ENCODE assay signal across 14 cellular contexts in the genomic region with DNA sequence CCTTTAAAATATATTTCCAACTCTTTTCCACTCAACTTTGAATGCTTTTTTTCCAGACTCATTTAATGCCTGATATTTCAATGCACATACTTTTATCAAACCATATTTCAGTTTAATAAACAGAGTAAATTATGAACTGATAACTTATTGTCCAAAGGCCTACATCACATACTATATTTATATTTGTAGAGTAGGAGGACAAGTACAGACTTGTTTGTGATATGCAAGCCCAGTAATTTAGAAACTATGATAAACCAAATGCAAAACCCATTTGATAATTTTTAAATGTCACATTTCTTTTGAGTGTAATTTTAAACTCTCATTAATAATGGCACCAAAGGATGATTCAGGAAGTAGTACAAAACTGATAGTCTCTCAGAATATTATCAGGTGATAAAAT. TPM values are rescaled to one million over a fixed set of nuclear protein-coding genes. Genes with fewer than 3 reads are reported as not detected.
DNase-seq lines count a peak whose midpoint lies in the region; ATAC-seq and TF ChIP-seq lines count a peak whose summit lies in the region.
"Had no signal": no experiment of that assay in that cellular context is flagged by ENCODE, and none has a peak within 500 bp of the region (broad histone marks: within the 10 kb centered on the region; RNA-seq: fewer than 3 reads in every experiment).

No MANE protein-coding gene starts in this region.

- intact Hi-C loops in activated T-helper 2 cell treated with anti-CD3 and anti-CD28 coated beads, Interferon-gamma antibody, Interleukin-2, Interleukin-4, amounts not matched to agents 10 μg/mL and 5 μg/mL and 100 μg/mL, durations not matched to agents 14 hours and 24 hours and 36 hours (cut with micrococcal nuclease) = loop anchor here (2.0 to 10.0 kb wide), 7 partner anchors 34 to 836 kb away; a partner anchor contains a TSS

- no peak for TF ChIP-seq EP300 in suprapubic skin (IDR thresholded peaks at IDR 0.05)

- in situ Hi-C loops in brain microvascular endothelial cell (cut with HindIII; ENCODE audit: low pct_ligation_motif_present, low sequenced_read_pairs) = no loop called here

- peaks cover 42% of the 10 kb centered on the region for H3K4me1 ChIP-seq in CD4-positive, CD25-positive, alpha-beta regulatory T cell (ENCODE audit: control insufficient read depth, insufficient read depth, low read length, poor library complexity, severe bottlenecking)
- H3K4me1 ChIP-seq in suprapubic skin = peaks cover 31% of the 10 kb centered on the region

- no peak for TF ChIP-seq CTCF in HFF-Myc (IDR thresholded peaks at IDR 0.05; ENCODE audit: low read depth, low read length, missing control alignments)
- no peak for TF ChIP-seq CTCF in brain microvascular endothelial cell (IDR thresholded peaks at IDR 0.05; ENCODE audit: low read depth, low read length, missing control alignments)
- TF ChIP-seq CTCF in suprapubic skin (IDR thresholded peaks at IDR 0.05) = no peak

- H3K36me3 ChIP-seq in CD4-positive, CD25-positive, alpha-beta regulatory T cell (ENCODE audit: control insufficient read depth, insufficient read depth, low read length) = no peaks in the 10 kb centered on the region
- H3K36me3 ChIP-seq in brain microvascular endothelial cell (replicated peaks) (no peaks in the 10 kb centered on the region), suprapubic skin (peaks cover 3% of the 10 kb centered on the region)

- no peaks in the 10 kb centered on the region for H3K27me3 ChIP-seq in CD4-positive, CD25-positive, alpha-beta regulatory T cell (ENCODE audit: control insufficient read depth, insufficient read depth, low read length)
- H3K27me3 ChIP-seq in brain microvascular endothelial cell (replicated peaks) (no peaks in the 10 kb centered on the region), suprapubic skin (no peaks in the 10 kb centered on the region)

- ATAC-seq in CD4-positive, CD25-positive, alpha-beta regulatory T cell (ENCODE audit: low read depth in 2 of 2) = no peak
- no peak for ATAC-seq in memory B cell (ENCODE audit: low read depth)
- ATAC-seq: effector memory CD8-positive, alpha-beta T cell had no signal

- H3K36me3 Mint-ChIP-seq in CD4-positive, CD25-positive, alpha-beta regulatory T cell = peaks cover 25% of the 10 kb centered on the region
- H3K36me3 Mint-ChIP-seq in activated T-helper 2 cell treated with anti-CD3 and anti-CD28 coated beads, Interferon-gamma antibody, Interleukin-2, Interleukin-4, amounts not matched to agents 10 μg/mL and 5 μg/mL and 100 μg/mL, durations not matched to agents 14 hours and 24 hours and 36 hours (ENCODE audit: low read depth) = peaks cover 42% of the 10 kb centered on the region
- peaks cover 8% of the 10 kb centered on the region for H3K36me3 Mint-ChIP-seq in memory B cell

- H3K9me3 Mint-ChIP-seq in CD4-positive, CD25-positive, alpha-beta regulatory T cell = peaks cover 0 to 4% (median 0%) of the 10 kb centered on the region in 7 donors
- peaks cover 13% of the 10 kb centered on the region for H3K9me3 Mint-ChIP-seq in activated T-helper 2 cell treated with anti-CD3 and anti-CD28 coated beads, Interferon-gamma antibody, Interleukin-2, Interleukin-4, amounts not matched to agents 10 μg/mL and 5 μg/mL and 100 μg/mL, durations not matched to agents 14 hours and 24 hours and 36 hours
- H3K9me3 Mint-ChIP-seq in memory B cell = no peaks in the 10 kb centered on the region
- H3K9me3 Mint-ChIP-seq: effector memory CD8-positive, alpha-beta T cell had no signal

- no peaks in the 10 kb centered on the region for H3K9me3 ChIP-seq in CD4-positive, CD25-positive, alpha-beta regulatory T cell (ENCODE audit: control insufficient read depth in 2 of 2, low read length in 2 of 2)
- H3K9me3 ChIP-seq in suprapubic skin = no peaks in the 10 kb centered on the region

- peak overlapping the region; percentile 52 for H3K27ac ChIP-seq in CD4-positive, CD25-positive, alpha-beta regulatory T cell (ENCODE audit: insufficient read depth, low read length, poor library complexity, severe bottlenecking)
- H3K27ac ChIP-seq in brain microvascular endothelial cell (no peak overlapping the region), suprapubic skin (no peak overlapping the region)
- H3K27ac ChIP-seq: C4-2B had no signal

- H3K4me1 Mint-ChIP-seq in CD4-positive, CD25-positive, alpha-beta regulatory T cell = peaks cover 32 to 70% (median 42%) of the 10 kb centered on the region in 4 donors
- H3K4me1 Mint-ChIP-seq in activated T-helper 2 cell treated with anti-CD3 and anti-CD28 coated beads, Interferon-gamma antibody, Interleukin-2, Interleukin-4, amounts not matched to agents 10 μg/mL and 5 μg/mL and 100 μg/mL, durations not matched to agents 14 hours and 24 hours and 36 hours (ENCODE audit: low read depth) = peaks cover 35% of the 10 kb centered on the region
- peaks cover 21% of the 10 kb centered on the region for H3K4me1 Mint-ChIP-seq in memory B cell

- no peak for TF ChIP-seq POLR2A in suprapubic skin (IDR thresholded peaks at IDR 0.05)

- DNase-seq in CD4-positive, CD25-positive, alpha-beta regulatory T cell = no peak
- DNase-seq in HFF-Myc (ENCODE audit: extremely low read depth, low read depth) (no peak), memory B cell (ENCODE audit: low spot score in 2 of 2) (no peak), NCI-H2029 treated with DMSO at 0.1 percent for 48 hours (lab: John Stamatoyannopoulos, UW) (no peak), COLO829 (ENCODE audit: low spot score) (no peak), brain microvascular endothelial cell (no peak), suprapubic skin (ENCODE audit: low spot score in 2 of 2) (no peak)
- DNase-seq in activated T-helper 2 cell treated with anti-CD3 and anti-CD28 coated beads, Interferon-gamma antibody, Interleukin-2, Interleukin-4, amounts not matched to agents 10 μg/mL and 5 μg/mL and 100 μg/mL, durations not matched to agents 14 hours and 24 hours and 36 hours (ENCODE audit: low spot score) = no peak
- DNase-seq: effector memory CD8-positive, alpha-beta T cell; GOT3; NK-92 treated with Interleukin-12 subunit alpha and Interleukin-12 subunit beta, amount 100 ng/mL, for 24 hours; stimulated activated CD4-positive, alpha-beta T cell treated with anti-CD3 and anti-CD28 coated beads, Interleukin-4, amount 100 ng/mL, for 4 hours; stimulated activated naive CD4-positive, alpha-beta T cell had no signal

- H3K4me3 ChIP-seq in CD4-positive, CD25-positive, alpha-beta regulatory T cell (ENCODE audit: low read depth, low read length) = peak overlapping the region; percentile 99
- H3K4me3 ChIP-seq in HFF-Myc (replicated peaks; ENCODE audit: low read depth, low read length) (peak overlapping the region; percentile 71; the same call in 1 of the 2 replicates), brain microvascular endothelial cell (ENCODE audit: low read depth, low read length) (no peak overlapping the region), suprapubic skin (no peak overlapping the region)

- peak overlapping the region in 1 of 3 donors; percentile 29 for H3K27ac Mint-ChIP-seq in CD4-positive, CD25-positive, alpha-beta regulatory T cell
- peak overlapping the region; percentile 72 for H3K27ac Mint-ChIP-seq in activated T-helper 2 cell treated with anti-CD3 and anti-CD28 coated beads, Interferon-gamma antibody, Interleukin-2, Interleukin-4, amounts not matched to agents 10 μg/mL and 5 μg/mL and 100 μg/mL, durations not matched to agents 14 hours and 24 hours and 36 hours
- peak overlapping the region; percentile 17 for H3K27ac Mint-ChIP-seq in memory B cell

- no peaks in the 10 kb centered on the region for H3K27me3 Mint-ChIP-seq in CD4-positive, CD25-positive, alpha-beta regulatory T cell
- no peaks in the 10 kb centered on the region for H3K27me3 Mint-ChIP-seq in activated T-helper 2 cell treated with anti-CD3 and anti-CD28 coated beads, Interferon-gamma antibody, Interleukin-2, Interleukin-4, amounts not matched to agents 10 μg/mL and 5 μg/mL and 100 μg/mL, durations not matched to agents 14 hours and 24 hours and 36 hours (ENCODE audit: low read depth)
- no peaks in the 10 kb centered on the region for H3K27me3 Mint-ChIP-seq in memory B cell
- H3K27me3 Mint-ChIP-seq: effector memory CD8-positive, alpha-beta T cell had no signal

- H3K4me3 Mint-ChIP-seq in CD4-positive, CD25-positive, alpha-beta regulatory T cell = peak overlapping the region in 3 of 4 donors; percentile 13 to 79 (median 44)
- no peak overlapping the region for H3K4me3 Mint-ChIP-seq in activated T-helper 2 cell treated with anti-CD3 and anti-CD28 coated beads, Interferon-gamma antibody, Interleukin-2, Interleukin-4, amounts not matched to agents 10 μg/mL and 5 μg/mL and 100 μg/mL, durations not matched to agents 14 hours and 24 hours and 36 hours (ENCODE audit: low read depth)
- H3K4me3 Mint-ChIP-seq in memory B cell = no peak overlapping the region

RNA-seq across cellular contexts. Expression of a gene that starts 3.3 kb away (rescaled TPM):
- total RNA-seq in CD4-positive, CD25-positive, alpha-beta regulatory T cell = 41.2 TPM
- polyA plus RNA-seq in CD4-positive, CD25-positive, alpha-beta regulatory T cell = 1 to 10 TPM; 4.2 to 5.6 (median 5.0) TPM
- total RNA-seq in activated T-helper 2 cell treated with anti-CD3 and anti-CD28 coated beads, Interferon-gamma antibody, Interleukin-2, Interleukin-4, amounts not matched to agents 10 μg/mL and 5 μg/mL and 100 μg/mL, durations not matched to agents 14 hours and 24 hours and 36 hours = 36.6 and 37.7 TPM in 2 replicates
- 10 to 100 TPM; 17.8 to 40.4 (median 22.2) TPM for total RNA-seq in suprapubic skin

Comparison
In these comparisons a context has a peak if more than half of its experiments do, and no peak if none do; other contexts are left out.
1. H3K4me3 ChIP-seq: peak in CD4-positive, CD25-positive, alpha-beta regulatory T cell (single experiment) and HFF-Myc (single experiment); none in brain microvascular endothelial cell (single experiment) and suprapubic skin (single experiment).
2. H3K4me3 Mint-ChIP-seq: peak in CD4-positive, CD25-positive, alpha-beta regulatory T cell (3 of 4); none in activated T-helper 2 cell treated with anti-CD3 and anti-CD28 coated beads, Interferon-gamma antibody, Interleukin-2, Interleukin-4, amounts not matched to agents 10 μg/mL and 5 μg/mL and 100 μg/mL, durations not matched to agents 14 hours and 24 hours and 36 hours (single experiment) and memory B cell (single experiment).